13 cellular contexts compared by ENCODE assay signal in the genomic region with DNA sequence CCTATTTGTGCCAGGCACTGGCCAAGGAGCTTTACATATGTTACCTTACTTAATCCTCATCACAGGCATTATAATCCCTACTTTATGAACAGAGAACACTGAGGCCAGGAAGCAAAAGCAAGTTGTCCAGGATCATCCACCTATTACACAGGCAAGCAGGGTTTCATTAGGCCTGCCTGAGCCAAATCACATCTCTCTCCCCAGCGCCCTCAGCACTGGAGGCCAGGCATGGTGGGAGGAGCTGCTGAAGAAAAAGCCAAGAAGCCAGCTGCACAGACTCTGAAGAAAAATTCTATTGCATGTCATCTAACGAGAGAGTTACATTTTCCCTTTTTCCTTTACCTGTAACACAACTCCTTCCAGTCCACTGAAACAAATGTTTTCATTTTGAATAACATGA.
A peak's percentile ranks its signal among the peaks of the same experiment; 100 is the strongest.
DNase-seq lines count a peak whose midpoint lies in the region; ATAC-seq and TF ChIP-seq lines count a peak whose summit lies in the region.
"Had no signal": no experiment of that assay in that cellular context is flagged by ENCODE, and none has a peak within 500 bp of the region (broad histone marks: within the 10 kb centered on the region; RNA-seq: fewer than 3 reads in every experiment).

No MANE protein-coding gene starts in this region.

- DNase-seq in AG08395 (ENCODE audit: low spot score) (peak; percentile 26), NCI-H524 (lab: John Stamatoyannopoulos, UW) (peak; percentile 29 to 71), foreskin fibroblast (peak; percentile 26 to 63), T-helper 1 cell (no peak), putamen (ENCODE audit: low spot score) (no peak)
- no peak for DNase-seq in activated CD4-positive, alpha-beta T cell treated with anti-CD3 and anti-CD28 coated beads for 48 hours
- DNase-seq: activated T-cell treated with anti-CD3 and anti-CD28 coated beads, Interleukin-2, amount 50 U/mL, for 48 hours; caudate nucleus; foreskin keratinocyte; KG1 had no signal

- TF ChIP-seq CTCF in foreskin fibroblast (IDR thresholded peaks at IDR 0.05; ENCODE audit: low read depth, low read length) (no peak), nephron (IDR thresholded peaks at IDR 0.05; ENCODE audit: unreplicated experiment in 3 of 3) (no peak)

- no peak for ATAC-seq in GM19023 (IDR thresholded peaks at IDR 0.05; ENCODE audit: unreplicated experiment)
- ATAC-seq: foreskin keratinocyte had no signal

- no peaks in the 10 kb centered on the region for H3K9me3 Mint-ChIP-seq in nephron
- H3K9me3 Mint-ChIP-seq: memory B cell had no signal

- no peaks in the 10 kb centered on the region for H3K27me3 Mint-ChIP-seq in nephron (ENCODE audit: low read depth)
- H3K27me3 Mint-ChIP-seq: memory B cell had no signal

- H3K4me3 Mint-ChIP-seq in nephron = peak overlapping the region in 1 of 3 experiments; percentile 49
- H3K4me3 Mint-ChIP-seq: memory B cell had no signal

- peak overlapping the region; percentile 81 to 93 (median 88) for H3K27ac Mint-ChIP-seq in nephron
- H3K27ac Mint-ChIP-seq: memory B cell had no signal

- no peak overlapping the region for H3K4me3 ChIP-seq in foreskin fibroblast (ENCODE audit: low read depth in 1 of 2, low read length in 2 of 2)

- no peaks in the 10 kb centered on the region for H3K36me3 Mint-ChIP-seq in nephron (ENCODE audit: low read depth)

- H3K4me1 Mint-ChIP-seq in nephron = peaks cover 75% of the 10 kb centered on the region

Comparison
In these comparisons a context has a peak if more than half of its experiments do, and no peak if none do; other contexts are left out.
1. DNase-seq: peak in AG08395 (single experiment), NCI-H524 (2 of 2) and foreskin fibroblast (2 of 2); none in T-helper 1 cell (0 of 5), activated CD4-positive, alpha-beta T cell treated with anti-CD3 and anti-CD28 coated beads for 48 hours (single experiment) and putamen (single experiment).